Comparison of ENCODE assay signal across 8 cellular contexts in genomic region chr3:39189648-39190269, GRCh38. TPM values are rescaled to one million over a fixed set of nuclear protein-coding genes. Genes with fewer than 3 reads are reported as not detected.
DNase-seq lines count a peak whose midpoint lies in the region; ATAC-seq and TF ChIP-seq lines count a peak whose summit lies in the region.

No MANE protein-coding gene starts in this region.

- peak; percentile 78 for TF ChIP-seq CTCF in Panc1 (IDR thresholded peaks at IDR 0.05)
- peak; percentile 85 for TF ChIP-seq CTCF in foreskin keratinocyte (conservative IDR thresholded peaks at IDR 0.05)
- peak; percentile 77 for TF ChIP-seq CTCF in osteocyte (IDR thresholded peaks at IDR 0.05)

- H3K36me3 ChIP-seq in Panc1 (ENCODE audit: control insufficient read depth, insufficient read depth, low read length), result no peaks in the 10 kb centered on the region

- H3K9me3 Mint-ChIP-seq in osteocyte (ENCODE audit: unreplicated experiment), result no peaks in the 10 kb centered on the region

- BruUV-seq in Panc1 (replicated peaks; lab: Mats Ljungman, UMichigan), result no TSS peak

- in situ Hi-C loops in Panc1 (cut with HindIII; ENCODE audit: low pct_unique_long_range_greater_than_20kb, low sequenced_read_pairs), result no loop called here

- no peak overlapping the region for H3K27ac ChIP-seq in Panc1 (ENCODE audit: low read length)
- no peak overlapping the region for H3K27ac ChIP-seq in foreskin keratinocyte

- H3K27me3 ChIP-seq in Panc1 (ENCODE audit: control insufficient read depth, insufficient read depth, low read length) (no peaks in the 10 kb centered on the region), foreskin keratinocyte (no peaks in the 10 kb centered on the region)

- H3K27me3 Mint-ChIP-seq in osteocyte (ENCODE audit: unreplicated experiment), result no peaks in the 10 kb centered on the region

- CTCF ChIA-PET in Panc1 (lab: Charles Lee), result interaction anchor here (0.6 to 1.3 kb wide), 4 partner anchors 97 to 121 kb away, joined by 3 to 6 read pairs (median 4); no protein-coding TSS in a partner anchor

- no peaks in the 10 kb centered on the region for H3K4me1 ChIP-seq in Panc1 (ENCODE audit: control insufficient read depth, insufficient read depth, low read length)
- no peaks in the 10 kb centered on the region for H3K4me1 ChIP-seq in foreskin keratinocyte

- POLR2A ChIA-PET in Panc1 (lab: Charles Lee), result no interaction called here

- DNase-seq in Right ventricle myocardium inferior (ENCODE audit: missing footprints), result no peak
- DNase-seq in cardiac septum (ENCODE audit: low spot score), result no peak
- peak; percentile 50 for DNase-seq in HT-29 (ENCODE audit: low spot score)
- no peak for DNase-seq in Panc1 (ENCODE audit: low read depth, low spot score)
- DNase-seq in activated effector memory CD4-positive, alpha-beta T cell treated with Interleukin-2 at 50 U/mL for 16 hours, result peak; percentile 40
- DNase-seq in foreskin keratinocyte, result no peak
- DNase-seq in osteocyte (ENCODE audit: extremely low spot score, unreplicated experiment), result no peak
- no peak for DNase-seq in OCI-M2 (lab: John Stamatoyannopoulos, UW; ENCODE audit: unreplicated experiment)

- H3K4me3 ChIP-seq in Panc1 (ENCODE audit: low read depth in 2 of 2, low read length in 2 of 2), result no peak overlapping the region

- no peak overlapping the region for H3K27ac Mint-ChIP-seq in osteocyte (ENCODE audit: unreplicated experiment)

- H3K4me1 Mint-ChIP-seq in osteocyte (ENCODE audit: unreplicated experiment), result no peaks in the 10 kb centered on the region

- intact Hi-C loops in Right ventricle myocardium inferior (cut with DNase I) (loop anchor here (1.0 to 5.0 kb wide), 3 partner anchors 62 to 193 kb away; partner anchors contain the start of gene SLC25A38), cardiac septum (cut with DNase I) (loop anchor here (5.0 kb wide), 3 partner anchors 73 to 98 kb away; partner anchors contain the start of genes GORASP1 and TTC21A), Panc1 (cut with micrococcal nuclease; ENCODE audit: unreplicated experiment) (loop anchor here (1.0 to 10.0 kb wide), 2 partner anchors 99 to 185 kb away; no protein-coding TSS in a partner anchor)

- H3K36me3 Mint-ChIP-seq in osteocyte (ENCODE audit: unreplicated experiment), result no peaks in the 10 kb centered on the region

- H3K4me3 Mint-ChIP-seq in osteocyte (ENCODE audit: unreplicated experiment), result no peak overlapping the region

- H3K9me3 ChIP-seq in Panc1 (ENCODE audit: control insufficient read depth, insufficient read depth, low read depth, low read length), result no peaks in the 10 kb centered on the region

- ATAC-seq in Right ventricle myocardium inferior (peak; percentile 51), Panc1 (peak; percentile 83), foreskin keratinocyte (peak; percentile 71)

RNA-seq across cellular contexts. Expression of gene XIRP1, which starts 2.6 kb away (rescaled TPM):
- total RNA-seq in Right ventricle myocardium inferior (317 TPM), cardiac septum (1,123 TPM), Panc1 (2021; ENCODE audit: unreplicated experiment) (not detected), foreskin keratinocyte (not detected in 2 replicates), osteocyte (not detected in 2 replicates)
- total RNA-seq in HT-29 (2014; rRNA removed; shearing (Covaris generic)), result not detected in 2 replicates
- not detected for polyA plus RNA-seq in Panc1 (2012; ENCODE audit: insufficient read length)
- polyA plus RNA-seq in foreskin keratinocyte, result not detected in 2 replicates

RNA-seq across cellular contexts. Expression of gene CSRNP1, which starts 36.4 kb away (rescaled TPM):
- total RNA-seq in Right ventricle myocardium inferior, result 12.9 TPM
- total RNA-seq in cardiac septum, result 11.5 TPM
- total RNA-seq in HT-29 (2014; rRNA removed; shearing (Covaris generic)), result 53.6 and 55.3 TPM in 2 replicates
- total RNA-seq in Panc1 (2021; ENCODE audit: unreplicated experiment), result 4.5 TPM
- polyA plus RNA-seq in Panc1 (2012; ENCODE audit: insufficient read length), result 2.8 TPM
- 9.6 and 16.1 TPM in 2 replicates for total RNA-seq in foreskin keratinocyte
- polyA plus RNA-seq in foreskin keratinocyte, result 6.4 and 10.2 TPM in 2 replicates
- 12.8 and 15.1 TPM in 2 replicates for total RNA-seq in osteocyte

Comparison
In these comparisons a context has a peak if more than half of its experiments do, and no peak if none do; other contexts are left out.
1. DNase-seq: peak in HT-29 (single experiment) and activated effector memory CD4-positive, alpha-beta T cell treated with Interleukin-2 at 50 U/mL for 16 hours (single experiment); none in Right ventricle myocardium inferior (single experiment), cardiac septum (single experiment), Panc1 (single experiment), foreskin keratinocyte (0 of 2), osteocyte (single experiment) and OCI-M2 (single experiment).
2. RNA of gene XIRP1, which starts 2.6 kb away (total RNA-seq): 1,123 TPM in cardiac septum (single experiment) and 317 TPM in Right ventricle myocardium inferior (single experiment); not detected in HT-29, not detected in Panc1 (single experiment), not detected in foreskin keratinocyte and not detected in osteocyte; every median in the first group is over 100 times any median in the second.
3. Peak in every context shown above with its lines, with median percentiles within 50 percentile points of each other: ATAC-seq and CTCF ChIP-seq.